ENCODE assay signal across 23 cellular contexts in the genomic region with DNA sequence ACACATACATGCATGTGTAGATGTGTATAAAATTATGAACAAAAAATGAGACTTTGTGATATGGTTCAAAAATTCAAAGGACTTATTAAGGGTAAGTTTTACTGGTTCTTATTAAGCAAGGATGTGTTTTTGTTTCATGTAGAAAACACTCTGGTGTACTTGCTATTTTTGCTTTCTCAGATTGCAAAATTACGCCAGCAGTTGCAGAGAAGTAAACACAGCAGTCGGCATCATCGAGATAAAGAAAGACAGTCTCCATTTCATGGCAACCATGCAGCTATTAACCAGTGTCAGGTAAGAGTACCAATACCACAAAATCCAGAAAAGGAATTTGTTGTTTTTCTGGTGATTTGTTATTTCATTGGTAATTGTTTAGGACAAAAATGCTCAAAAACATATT.
"Had no signal": no experiment of that assay in that cellular context is flagged by ENCODE, and none has a peak within 500 bp of the region (broad histone marks: within the 10 kb centered on the region; RNA-seq: fewer than 3 reads in every experiment).

No MANE protein-coding gene starts in this region.

- H3K4me1 Mint-ChIP-seq: natural killer cell had no signal

- DNase-seq: dermis blood vessel endothelial cell; effector memory CD4-positive, alpha-beta T cell; foreskin melanocyte; kidney; natural killer cell; occipital lobe; ovary; right lobe of liver; small intestine; stimulated activated CD4-positive, alpha-beta T cell treated with anti-CD3 and anti-CD28 coated beads, Interleukin-12 subunit alpha, Interleukin-12 subunit beta, amount 100 ng/mL, for 4 hours; stimulated activated CD4-positive, alpha-beta T cell treated with anti-CD3 and anti-CD28 coated beads, Interleukin-1b, Interleukin-23, amount 100 ng/mL, for 48 hours; stimulated activated CD4-positive, alpha-beta T cell treated with anti-CD3 and anti-CD28 coated beads, Interleukin-4, amount 100 ng/mL, for 1 hour; stimulated activated CD8-positive, alpha-beta memory T cell treated with anti-CD3 and anti-CD28 coated beads, Interleukin-4, amount 100 ng/mL, for 48 hours; stimulated activated naive CD4-positive, alpha-beta T cell; stimulated activated naive CD8-positive, alpha-beta T cell treated with anti-CD3 and anti-CD28 coated beads, Interleukin-15, amount 100 ng/mL, for 72 hours; trophoblast cell had no signal

- H3K27me3 ChIP-seq: esophagus muscularis mucosa, ovary, right lobe of liver, suprapubic skin, vagina had no signal

- H3K9me3 ChIP-seq: esophagus muscularis mucosa, ovary, right lobe of liver, suprapubic skin, vagina had no signal

- H3K9me3 Mint-ChIP-seq: memory B cell; natural killer cell; stimulated activated naive CD8-positive, alpha-beta T cell treated with anti-CD3 and anti-CD28 coated beads, Interleukin-15, amount 100 ng/mL, for 72 hours had no signal

- H3K27ac Mint-ChIP-seq: memory B cell; natural killer cell; stimulated activated naive CD8-positive, alpha-beta T cell treated with anti-CD3 and anti-CD28 coated beads, Interleukin-15, amount 100 ng/mL, for 72 hours had no signal

- H3K36me3 ChIP-seq: ovary, right lobe of liver had no signal

- H3K4me3 Mint-ChIP-seq: memory B cell; natural killer cell; stimulated activated naive CD8-positive, alpha-beta T cell treated with anti-CD3 and anti-CD28 coated beads, Interleukin-15, amount 100 ng/mL, for 72 hours had no signal

- H3K4me3 ChIP-seq: coronary artery, esophagus muscularis mucosa, lung, ovary, right lobe of liver, suprapubic skin, vagina had no signal

- H3K4me1 ChIP-seq: esophagus muscularis mucosa, right lobe of liver, suprapubic skin, vagina had no signal

- H3K27me3 Mint-ChIP-seq: memory B cell; stimulated activated naive CD8-positive, alpha-beta T cell treated with anti-CD3 and anti-CD28 coated beads, Interleukin-15, amount 100 ng/mL, for 72 hours had no signal

- H3K36me3 Mint-ChIP-seq: natural killer cell had no signal

- FAIRE-seq: endothelial cell of umbilical vein, kidney, small intestine had no signal

- H3K27ac ChIP-seq: coronary artery, esophagus muscularis mucosa, ovary, right lobe of liver, suprapubic skin, vagina had no signal
